ENCODE assay signal across 10 cellular contexts in the genomic region with DNA sequence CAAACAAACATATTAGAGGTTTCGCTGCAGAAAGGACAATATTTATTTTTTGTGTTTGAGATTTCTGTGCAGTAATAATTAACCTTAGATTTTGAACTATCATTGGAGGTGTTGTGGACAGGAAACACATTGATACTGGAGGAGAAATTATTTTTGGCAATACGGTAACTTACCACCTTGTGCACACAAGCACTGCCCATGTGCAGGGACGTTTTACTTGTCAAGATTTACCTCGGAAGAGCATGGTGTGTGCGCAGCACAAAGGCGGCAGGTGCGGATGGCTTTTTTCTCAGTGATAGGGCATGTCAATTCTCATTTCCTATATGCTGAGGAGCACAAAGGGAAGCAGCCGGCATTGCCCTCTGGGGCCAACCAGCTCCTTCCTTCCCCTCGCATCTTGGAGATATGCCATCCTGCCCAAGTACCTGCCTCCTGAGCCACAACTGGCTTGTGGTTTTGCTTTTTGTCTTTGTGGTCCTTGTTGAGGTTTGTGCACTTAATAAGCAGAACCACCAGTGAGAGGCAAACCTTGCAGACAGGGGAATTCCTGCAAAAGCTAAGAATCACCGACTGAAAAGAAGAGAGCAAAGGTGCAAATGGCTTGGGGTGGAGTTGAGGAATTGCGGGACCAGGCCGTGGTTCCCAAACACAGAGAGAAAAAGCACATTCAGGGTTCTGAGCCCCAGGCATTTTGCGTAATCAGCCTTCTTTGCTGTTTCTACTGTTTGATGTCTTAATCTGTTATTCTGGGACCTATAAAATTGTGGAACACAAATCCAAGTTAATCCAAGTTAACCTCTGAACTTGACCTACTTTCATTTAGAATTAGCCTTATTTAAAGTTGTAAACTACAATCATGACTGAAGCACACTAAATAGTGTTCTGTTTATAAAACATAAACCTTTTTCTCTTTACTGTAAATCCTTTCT. TPM values are rescaled to one million over a fixed set of nuclear protein-coding genes. Genes with fewer than 3 reads are reported as not detected.
A peak's percentile ranks its signal among the peaks of the same experiment; 100 is the strongest.
DNase-seq lines count a peak whose midpoint lies in the region; ATAC-seq and TF ChIP-seq lines count a peak whose summit lies in the region.
"Had no signal": no experiment of that assay in that cellular context is flagged by ENCODE, and none has a peak within 500 bp of the region (broad histone marks: within the 10 kb centered on the region; RNA-seq: fewer than 3 reads in every experiment).

No MANE protein-coding gene starts in this region.

- no peaks in the 10 kb centered on the region for H3K36me3 Mint-ChIP-seq in activated T-cell treated with anti-CD3 and anti-CD28 coated beads, Interleukin-2, amount 50 U/mL, for 72 hours (ENCODE audit: insufficient read depth in 2 of 2)

- peak in 2 of 3 experiments; percentile 5 to 29 for DNase-seq in NCI-H1417 (lab: John Stamatoyannopoulos, UW)
- no peak for DNase-seq in NCI-H1417 treated with DMSO at 0.1 percent for 48 hours (lab: John Stamatoyannopoulos, UW)
- peak; percentile 38 for DNase-seq in NCI-H69 (lab: John Stamatoyannopoulos, UW)
- DNase-seq in left lobe of liver (ENCODE audit: low spot score), result peak; percentile 70
- DNase-seq in NCI-H510A treated with DMSO at 0.1 percent for 48 hours (lab: John Stamatoyannopoulos, UW), result no peak
- DNase-seq in activated T-cell treated with anti-CD3 and anti-CD28 coated beads, Interleukin-2, amount 50 U/mL, for 72 hours, result no peak
- DNase-seq: heart right ventricle had no signal

- ATAC-seq in left lobe of liver (peak; percentile 78), HG02870 (IDR thresholded peaks at IDR 0.05; ENCODE audit: unreplicated experiment) (no peak)
- no peak for ATAC-seq in activated T-cell treated with anti-CD3 and anti-CD28 coated beads, Interleukin-2, amount 50 U/mL, for 72 hours (replicated peaks in 1 of 2)
- ATAC-seq: heart right ventricle had no signal

- peaks cover 6% of the 10 kb centered on the region for H3K4me1 Mint-ChIP-seq in activated T-cell treated with anti-CD3 and anti-CD28 coated beads, Interleukin-2, amount 50 U/mL, for 72 hours (ENCODE audit: low read depth)

- POLR2A ChIA-PET in HEK293 (lab: Yijun Ruan, JAX), result no interaction called here

- H3K27ac Mint-ChIP-seq in activated T-cell treated with anti-CD3 and anti-CD28 coated beads, Interleukin-2, amount 50 U/mL, for 72 hours, result no peak overlapping the region
- H3K27ac Mint-ChIP-seq: nephron had no signal

- no peaks in the 10 kb centered on the region for H3K36me3 ChIP-seq in HEK293 (ENCODE audit: control insufficient read depth in 2 of 2, insufficient read depth in 1 of 2, low read length in 2 of 2)
- H3K36me3 ChIP-seq: heart right ventricle had no signal

- no peaks in the 10 kb centered on the region for H3K9me3 ChIP-seq in HEK293 (ENCODE audit: control insufficient read depth, insufficient read depth, low read depth, low read length)
- H3K9me3 ChIP-seq: heart right ventricle had no signal

- no peak for TF ChIP-seq CTCF in HEK293 (tag by site-specific recombination; IDR thresholded peaks at IDR 0.05)

- H3K4me1 ChIP-seq in HEK293 (ENCODE audit: control insufficient read depth, insufficient read depth, low read length), result peaks cover 11% of the 10 kb centered on the region

- no peak overlapping the region for H3K4me3 ChIP-seq in HEK293 (ENCODE audit: low read depth, low read length)
- H3K4me3 ChIP-seq: heart right ventricle had no signal

- H3K27me3 Mint-ChIP-seq in activated T-cell treated with anti-CD3 and anti-CD28 coated beads, Interleukin-2, amount 50 U/mL, for 72 hours (ENCODE audit: low read depth), result peaks cover 14% of the 10 kb centered on the region

- no peak overlapping the region for H3K27ac ChIP-seq in HEK293 (ENCODE audit: extremely low read depth, low read depth, low read length)
- H3K27ac ChIP-seq: heart right ventricle had no signal

- H3K4me3 Mint-ChIP-seq in activated T-cell treated with anti-CD3 and anti-CD28 coated beads, Interleukin-2, amount 50 U/mL, for 72 hours, result no peak overlapping the region
- H3K4me3 Mint-ChIP-seq: nephron had no signal

- CTCF ChIA-PET in HEK293 (lab: Yijun Ruan, JAX), result no interaction called here

- no peaks in the 10 kb centered on the region for H3K9me3 Mint-ChIP-seq in activated T-cell treated with anti-CD3 and anti-CD28 coated beads, Interleukin-2, amount 50 U/mL, for 72 hours

TF ChIP-seq in HEK293, 187 proteins besides CTCF, POLR2A, EP300 and RAD21:
- TF ChIP-seq FEZF1 (tag by site-specific recombination; IDR thresholded peaks at IDR 0.05) (peak; percentile 72), ZNF354C (tag by site-specific recombination; IDR thresholded peaks at IDR 0.05; ENCODE audit: borderline replicate concordance, low read depth) (no peak), ZBTB20 (tag by site-specific recombination; IDR thresholded peaks at IDR 0.05) (peak; percentile 45; the same call in 1 of the 2 replicates), KLF9 (tag by site-specific recombination; IDR thresholded peaks at IDR 0.05; ENCODE audit: low read depth) (no peak), ZNF571 (tag by site-specific recombination; IDR thresholded peaks at IDR 0.05) (no peak), HOXD13 (CRISPR knock-in tag; IDR thresholded peaks at IDR 0.05; ENCODE audit: borderline replicate concordance) (no peak), GLIS1 (tag by site-specific recombination; IDR thresholded peaks at IDR 0.05) (no peak), TCF7L2 (IDR thresholded peaks at IDR 0.05; ENCODE audit: borderline replicate concordance, low read depth, low read length) (peak; percentile 34; the same call in 1 of the 2 replicates)
- TF ChIP-seq, protein P1, sequence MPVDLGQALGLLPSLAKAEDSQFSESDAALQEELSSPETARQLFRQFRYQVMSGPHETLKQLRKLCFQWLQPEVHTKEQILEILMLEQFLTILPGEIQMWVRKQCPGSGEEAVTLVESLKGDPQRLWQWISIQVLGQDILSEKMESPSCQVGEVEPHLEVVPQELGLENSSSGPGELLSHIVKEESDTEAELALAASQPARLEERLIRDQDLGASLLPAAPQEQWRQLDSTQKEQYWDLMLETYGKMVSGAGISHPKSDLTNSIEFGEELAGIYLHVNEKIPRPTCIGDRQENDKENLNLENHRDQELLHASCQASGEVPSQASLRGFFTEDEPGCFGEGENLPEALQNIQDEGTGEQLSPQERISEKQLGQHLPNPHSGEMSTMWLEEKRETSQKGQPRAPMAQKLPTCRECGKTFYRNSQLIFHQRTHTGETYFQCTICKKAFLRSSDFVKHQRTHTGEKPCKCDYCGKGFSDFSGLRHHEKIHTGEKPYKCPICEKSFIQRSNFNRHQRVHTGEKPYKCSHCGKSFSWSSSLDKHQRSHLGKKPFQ (tag by site-specific recombination; IDR thresholded peaks at IDR 0.05), result no peak
- TF ChIP-seq, protein P2, sequence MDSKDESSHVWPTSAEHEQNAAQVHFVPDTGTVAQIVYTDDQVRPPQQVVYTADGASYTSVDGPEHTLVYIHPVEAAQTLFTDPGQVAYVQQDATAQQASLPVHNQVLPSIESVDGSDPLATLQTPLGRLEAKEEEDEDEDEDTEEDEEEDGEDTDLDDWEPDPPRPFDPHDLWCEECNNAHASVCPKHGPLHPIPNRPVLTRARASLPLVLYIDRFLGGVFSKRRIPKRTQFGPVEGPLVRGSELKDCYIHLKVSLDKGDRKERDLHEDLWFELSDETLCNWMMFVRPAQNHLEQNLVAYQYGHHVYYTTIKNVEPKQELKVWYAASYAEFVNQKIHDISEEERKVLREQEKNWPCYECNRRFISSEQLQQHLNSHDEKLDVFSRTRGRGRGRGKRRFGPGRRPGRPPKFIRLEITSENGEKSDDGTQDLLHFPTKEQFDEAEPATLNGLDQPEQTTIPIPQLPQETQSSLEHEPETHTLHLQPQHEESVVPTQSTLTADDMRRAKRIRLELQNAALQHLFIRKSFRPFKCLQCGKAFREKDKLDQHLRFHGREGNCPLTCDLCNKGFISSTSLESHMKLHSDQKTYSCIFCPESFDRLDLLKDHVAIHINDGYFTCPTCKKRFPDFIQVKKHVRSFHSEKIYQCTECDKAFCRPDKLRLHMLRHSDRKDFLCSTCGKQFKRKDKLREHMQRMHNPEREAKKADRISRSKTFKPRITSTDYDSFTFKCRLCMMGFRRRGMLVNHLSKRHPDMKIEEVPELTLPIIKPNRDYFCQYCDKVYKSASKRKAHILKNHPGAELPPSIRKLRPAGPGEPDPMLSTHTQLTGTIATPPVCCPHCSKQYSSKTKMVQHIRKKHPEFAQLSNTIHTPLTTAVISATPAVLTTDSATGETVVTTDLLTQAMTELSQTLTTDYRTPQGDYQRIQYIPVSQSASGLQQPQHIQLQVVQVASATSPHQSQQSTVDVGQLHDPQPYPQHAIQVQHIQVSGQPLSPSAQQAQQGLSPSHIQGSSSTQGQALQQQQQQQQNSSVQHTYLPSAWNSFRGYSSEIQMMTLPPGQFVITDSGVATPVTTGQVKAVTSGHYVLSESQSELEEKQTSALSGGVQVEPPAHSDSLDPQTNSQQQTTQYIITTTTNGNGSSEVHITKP (tag by site-specific recombination; IDR thresholded peaks at IDR 0.05), result no peak
- TF ChIP-seq, protein P3, sequence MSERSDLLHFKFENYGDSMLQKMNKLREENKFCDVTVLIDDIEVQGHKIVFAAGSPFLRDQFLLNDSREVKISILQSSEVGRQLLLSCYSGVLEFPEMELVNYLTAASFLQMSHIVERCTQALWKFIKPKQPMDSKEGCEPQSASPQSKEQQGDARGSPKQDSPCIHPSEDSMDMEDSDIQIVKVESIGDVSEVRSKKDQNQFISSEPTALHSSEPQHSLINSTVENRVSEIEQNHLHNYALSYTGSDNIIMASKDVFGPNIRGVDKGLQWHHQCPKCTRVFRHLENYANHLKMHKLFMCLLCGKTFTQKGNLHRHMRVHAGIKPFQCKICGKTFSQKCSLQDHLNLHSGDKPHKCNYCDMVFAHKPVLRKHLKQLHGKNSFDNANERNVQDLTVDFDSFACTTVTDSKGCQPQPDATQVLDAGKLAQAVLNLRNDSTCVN (tag by site-specific recombination; optimal IDR thresholded peaks at IDR 0.05), result no peak
- TF ChIP-seq, protein P4, sequence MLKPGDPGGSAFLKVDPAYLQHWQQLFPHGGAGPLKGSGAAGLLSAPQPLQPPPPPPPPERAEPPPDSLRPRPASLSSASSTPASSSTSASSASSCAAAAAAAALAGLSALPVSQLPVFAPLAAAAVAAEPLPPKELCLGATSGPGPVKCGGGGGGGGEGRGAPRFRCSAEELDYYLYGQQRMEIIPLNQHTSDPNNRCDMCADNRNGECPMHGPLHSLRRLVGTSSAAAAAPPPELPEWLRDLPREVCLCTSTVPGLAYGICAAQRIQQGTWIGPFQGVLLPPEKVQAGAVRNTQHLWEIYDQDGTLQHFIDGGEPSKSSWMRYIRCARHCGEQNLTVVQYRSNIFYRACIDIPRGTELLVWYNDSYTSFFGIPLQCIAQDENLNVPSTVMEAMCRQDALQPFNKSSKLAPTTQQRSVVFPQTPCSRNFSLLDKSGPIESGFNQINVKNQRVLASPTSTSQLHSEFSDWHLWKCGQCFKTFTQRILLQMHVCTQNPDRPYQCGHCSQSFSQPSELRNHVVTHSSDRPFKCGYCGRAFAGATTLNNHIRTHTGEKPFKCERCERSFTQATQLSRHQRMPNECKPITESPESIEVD (tag by site-specific recombination; IDR thresholded peaks at IDR 0.05), result peak; percentile 75

RNA-seq across cellular contexts. Expression of a gene that starts 21.9 kb away (rescaled TPM):
- total RNA-seq in left lobe of liver, result 12.0 TPM
- total RNA-seq in activated T-cell treated with anti-CD3 and anti-CD28 coated beads, Interleukin-2, amount 50 U/mL, for 72 hours, result under 1 TPM in 1 of 2 donors, not detected in 1; 0.05 TPM

Comparison
In these comparisons a context has a peak if more than half of its experiments do, and no peak if none do; other contexts are left out.
1. DNase-seq: peak in NCI-H1417 (2 of 3), NCI-H69 (single experiment) and left lobe of liver (single experiment); none in NCI-H1417 treated with DMSO at 0.1 percent for 48 hours (single experiment), NCI-H510A treated with DMSO at 0.1 percent for 48 hours (single experiment) and activated T-cell treated with anti-CD3 and anti-CD28 coated beads, Interleukin-2, amount 50 U/mL, for 72 hours (0 of 2).
2. RNA of a gene that starts 21.9 kb away (total RNA-seq): 12.0 TPM in left lobe of liver (single experiment); 0.05 TPM in activated T-cell treated with anti-CD3 and anti-CD28 coated beads, Interleukin-2, amount 50 U/mL, for 72 hours; every median in the first group is over 10 times any median in the second.